ENCODE assay signal across 2 cellular contexts in the genomic region with DNA sequence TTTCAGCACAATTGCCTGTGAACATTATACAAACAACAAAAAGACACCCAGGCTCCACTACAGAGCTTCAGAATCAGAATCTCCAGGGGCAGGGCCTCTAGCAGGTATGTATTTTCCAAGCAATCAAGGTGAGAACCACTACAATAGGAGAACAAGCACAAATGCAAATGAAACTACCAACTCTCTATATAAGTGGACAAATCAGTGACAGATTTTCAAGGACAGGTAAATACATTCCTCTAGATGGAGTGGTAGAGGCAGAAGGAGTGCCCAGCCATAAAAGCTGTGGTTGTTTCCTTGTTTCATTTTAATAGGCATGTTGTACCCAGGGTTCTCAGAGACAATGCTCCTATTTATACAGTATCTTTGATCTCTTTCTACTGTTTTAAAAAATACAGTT.
TF ChIP-seq lines count a peak whose summit lies in the region.

No MANE protein-coding gene starts in this region.

TF ChIP-seq in K562, 482 proteins besides CTCF, POLR2A, EP300 and RAD21:
- TF ChIP-seq, protein P1, sequence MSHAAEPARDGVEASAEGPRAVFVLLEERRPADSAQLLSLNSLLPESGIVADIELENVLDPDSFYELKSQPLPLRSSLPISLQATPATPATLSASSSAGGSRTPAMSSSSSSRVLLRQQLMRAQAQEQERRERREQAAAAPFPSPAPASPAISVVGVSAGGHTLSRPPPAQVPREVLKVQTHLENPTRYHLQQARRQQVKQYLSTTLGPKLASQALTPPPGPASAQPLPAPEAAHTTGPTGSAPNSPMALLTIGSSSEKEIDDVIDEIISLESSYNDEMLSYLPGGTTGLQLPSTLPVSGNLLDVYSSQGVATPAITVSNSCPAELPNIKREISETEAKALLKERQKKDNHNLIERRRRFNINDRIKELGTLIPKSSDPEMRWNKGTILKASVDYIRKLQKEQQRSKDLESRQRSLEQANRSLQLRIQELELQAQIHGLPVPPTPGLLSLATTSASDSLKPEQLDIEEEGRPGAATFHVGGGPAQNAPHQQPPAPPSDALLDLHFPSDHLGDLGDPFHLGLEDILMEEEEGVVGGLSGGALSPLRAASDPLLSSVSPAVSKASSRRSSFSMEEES (CRISPR knock-in tag; IDR thresholded peaks at IDR 0.05) = no peak
TF ChIP-seq in K562: peak in this region for 0.

TF ChIP-seq in liver, 16 proteins besides CTCF, POLR2A, EP300 and RAD21:
- TF ChIP-seq FOXA2 (IDR thresholded peaks at IDR 0.05) (no peak), JUND (IDR thresholded peaks at IDR 0.05) (no peak), NR2F2 (IDR thresholded peaks at IDR 0.05) (no peak), TAF1 (conservative IDR thresholded peaks at IDR 0.05) (no peak), HNF4A (conservative IDR thresholded peaks at IDR 0.05) (no peak), HNF4G (IDR thresholded peaks at IDR 0.05) (no peak), FOXA1 (IDR thresholded peaks at IDR 0.05) (no peak), RXRA (IDR thresholded peaks at IDR 0.05) (no peak), EGR1 (IDR thresholded peaks at IDR 0.05; ENCODE audit: low read depth in 2 of 2) (no peak), GABPA (IDR thresholded peaks at IDR 0.05 in 1 of 2, conservative IDR thresholded peaks at IDR 0.05 in 1 of 2) (no peak), YY1 (IDR thresholded peaks at IDR 0.05) (no peak)
- TF ChIP-seq, protein P2, sequence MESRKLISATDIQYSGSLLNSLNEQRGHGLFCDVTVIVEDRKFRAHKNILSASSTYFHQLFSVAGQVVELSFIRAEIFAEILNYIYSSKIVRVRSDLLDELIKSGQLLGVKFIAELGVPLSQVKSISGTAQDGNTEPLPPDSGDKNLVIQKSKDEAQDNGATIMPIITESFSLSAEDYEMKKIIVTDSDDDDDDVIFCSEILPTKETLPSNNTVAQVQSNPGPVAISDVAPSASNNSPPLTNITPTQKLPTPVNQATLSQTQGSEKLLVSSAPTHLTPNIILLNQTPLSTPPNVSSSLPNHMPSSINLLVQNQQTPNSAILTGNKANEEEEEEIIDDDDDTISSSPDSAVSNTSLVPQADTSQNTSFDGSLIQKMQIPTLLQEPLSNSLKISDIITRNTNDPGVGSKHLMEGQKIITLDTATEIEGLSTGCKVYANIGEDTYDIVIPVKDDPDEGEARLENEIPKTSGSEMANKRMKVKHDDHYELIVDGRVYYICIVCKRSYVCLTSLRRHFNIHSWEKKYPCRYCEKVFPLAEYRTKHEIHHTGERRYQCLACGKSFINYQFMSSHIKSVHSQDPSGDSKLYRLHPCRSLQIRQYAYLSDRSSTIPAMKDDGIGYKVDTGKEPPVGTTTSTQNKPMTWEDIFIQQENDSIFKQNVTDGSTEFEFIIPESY (IDR thresholded peaks at IDR 0.05) = no peak
- TF ChIP-seq, protein P3, sequence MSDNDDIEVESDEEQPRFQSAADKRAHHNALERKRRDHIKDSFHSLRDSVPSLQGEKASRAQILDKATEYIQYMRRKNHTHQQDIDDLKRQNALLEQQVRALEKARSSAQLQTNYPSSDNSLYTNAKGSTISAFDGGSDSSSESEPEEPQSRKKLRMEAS (IDR thresholded peaks at IDR 0.05) = no peak
- TF ChIP-seq, protein P4, sequence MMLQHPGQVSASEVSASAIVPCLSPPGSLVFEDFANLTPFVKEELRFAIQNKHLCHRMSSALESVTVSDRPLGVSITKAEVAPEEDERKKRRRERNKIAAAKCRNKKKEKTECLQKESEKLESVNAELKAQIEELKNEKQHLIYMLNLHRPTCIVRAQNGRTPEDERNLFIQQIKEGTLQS (IDR thresholded peaks at IDR 0.05) = no peak
